Comparison of ENCODE assay signal across 29 cellular contexts in genomic region chr9:134224130-134224826, GRCh38. TPM values are rescaled to one million over a fixed set of nuclear protein-coding genes. Genes with fewer than 3 reads are reported as not detected.
A peak's percentile ranks its signal among the peaks of the same experiment; 100 is the strongest.
DNase-seq lines count a peak whose midpoint lies in the region; ATAC-seq and TF ChIP-seq lines count a peak whose summit lies in the region.
"Had no signal": no experiment of that assay in that cellular context is flagged by ENCODE, and none has a peak within 500 bp of the region (broad histone marks: within the 10 kb centered on the region; RNA-seq: fewer than 3 reads in every experiment).

No MANE protein-coding gene starts in this region.

- POLR2A ChIA-PET in IMR-90 (lab: Charles Lee; ENCODE audit: unreplicated experiment) (no interaction called here), PC-3 (lab: Charles Lee; ENCODE audit: unreplicated experiment) (no interaction called here)

- H2AK5ac ChIP-seq in IMR-90 (ENCODE audit: low read depth, low read length), result peak overlapping the region; percentile 69

- dilution Hi-C loops in IMR-90 (cut with HindIII; ENCODE audit: low sequenced_read_pairs, unreplicated experiment), result no loop called here

- H3K36me3 Mint-ChIP-seq in type B pancreatic cell, result no peaks in the 10 kb centered on the region
- no peaks in the 10 kb centered on the region for H3K36me3 Mint-ChIP-seq in stimulated activated memory B cell treated with anti-CD40 and anti-IgM and Interleukin-4, amounts not matched to agents 10 μg/mL and 1 μg/mL and 100 μg/mL, for 72 hours
- H3K36me3 Mint-ChIP-seq: CD4-positive, CD25-positive, alpha-beta regulatory T cell; neural progenitor cell; stimulated activated naive B cell treated with anti-CD40 and anti-IgM and Interleukin-4, amounts not matched to agents 10 μg/mL and 1 μg/mL and 100 μg/mL, for 72 hours had no signal

- H4K20me1 ChIP-seq in IMR-90 (ENCODE audit: insufficient read depth, low read length) (no peaks in the 10 kb centered on the region), PC-3 (ENCODE audit: low read length) (no peaks in the 10 kb centered on the region)

- H3K9me3 Mint-ChIP-seq in type B pancreatic cell, result no peaks in the 10 kb centered on the region
- no peaks in the 10 kb centered on the region for H3K9me3 Mint-ChIP-seq in stimulated activated memory B cell treated with anti-CD40 and anti-IgM and Interleukin-4, amounts not matched to agents 10 μg/mL and 1 μg/mL and 100 μg/mL, for 72 hours
- H3K9me3 Mint-ChIP-seq: activated CD4-positive, alpha-beta memory T cell treated with anti-CD3 and anti-CD28 coated beads, Interleukin-2, amount 10 ng/mL, durations not matched to agents 7 days and 5 days; CD4-positive, CD25-positive, alpha-beta regulatory T cell; neural progenitor cell; stimulated activated naive B cell treated with anti-CD40 and anti-IgM and Interleukin-4, amounts not matched to agents 10 μg/mL and 1 μg/mL and 100 μg/mL, for 72 hours; T-helper 1 cell treated with Interleukin-12 subunit alpha and Interleukin-12 subunit beta and Interleukin-4 antibody, amounts not matched to agents 30 μg/mL and 1 μg/mL, for 36 hours had no signal

- no peak overlapping the region for H3K56ac ChIP-seq in IMR-90 (ENCODE audit: extremely low read depth, insufficient read depth, low read length)

- no peak overlapping the region for H3K27ac ChIP-seq in IMR-90 (ENCODE audit: insufficient read depth, low read length)
- no peak overlapping the region for H3K27ac ChIP-seq in PC-3 (ENCODE audit: low read length)
- H3K27ac ChIP-seq: KMS-11, neural progenitor cell had no signal

- 100% methylated on average over 4 of the region's 15 CpGs; no CpG with 5 or more reads in 1 of the 2 experiments for WGBS in IMR-90 (ENCODE audit: extremely low coverage in 2 of 2, insufficient read length in 1 of 2), 2 experiments
- WGBS in lower leg skin, 2 donors, result 88 to 93% methylated on average over 15 of the region's 15 CpGs

- H4K5ac ChIP-seq in IMR-90 (ENCODE audit: low read depth, low read length), result no peak overlapping the region

- H3K36me3 ChIP-seq in IMR-90 (ENCODE audit: control insufficient read depth, insufficient read depth, low read length) (no peaks in the 10 kb centered on the region), mucosa of descending colon (ENCODE audit: low read depth) (no peaks in the 10 kb centered on the region), PC-3 (ENCODE audit: low read depth, low read length) (no peaks in the 10 kb centered on the region)
- H3K36me3 ChIP-seq: neural progenitor cell had no signal

- H3K4me3 ChIP-seq in IMR-90 (ENCODE audit: insufficient read depth, low read depth, low read length) (no peak overlapping the region), fibroblast of villous mesenchyme (ENCODE audit: low read depth, low read length) (no peak overlapping the region), mucosa of descending colon (no peak overlapping the region), PC-3 (ENCODE audit: low read length) (no peak overlapping the region), lower leg skin (ENCODE audit: low read depth, poor library complexity, severe bottlenecking) (no peak overlapping the region)
- H3K4me3 ChIP-seq: neural progenitor cell had no signal

- no peak overlapping the region for H3K27ac Mint-ChIP-seq in type B pancreatic cell
- no peak overlapping the region for H3K27ac Mint-ChIP-seq in stimulated activated memory B cell treated with anti-CD40 and anti-IgM and Interleukin-4, amounts not matched to agents 10 μg/mL and 1 μg/mL and 100 μg/mL, for 72 hours
- H3K27ac Mint-ChIP-seq: activated CD4-positive, alpha-beta memory T cell treated with anti-CD3 and anti-CD28 coated beads, Interleukin-2, amount 10 ng/mL, durations not matched to agents 7 days and 5 days; CD4-positive, CD25-positive, alpha-beta regulatory T cell; neural progenitor cell; stimulated activated naive B cell treated with anti-CD40 and anti-IgM and Interleukin-4, amounts not matched to agents 10 μg/mL and 1 μg/mL and 100 μg/mL, for 72 hours; T-helper 1 cell treated with Interleukin-12 subunit alpha and Interleukin-12 subunit beta and Interleukin-4 antibody, amounts not matched to agents 30 μg/mL and 1 μg/mL, for 36 hours had no signal

- no peak for TF ChIP-seq RAD21 in IMR-90 (IDR thresholded peaks at IDR 0.05; ENCODE audit: low read length)

- TF ChIP-seq CTCF in IMR-90 (conservative IDR thresholded peaks at IDR 0.05; ENCODE audit: low read depth, low read length), result no peak
- no peak for TF ChIP-seq CTCF in fibroblast of villous mesenchyme (IDR thresholded peaks at IDR 0.05; ENCODE audit: insufficient read depth, low read depth, low read length)
- TF ChIP-seq CTCF in mucosa of descending colon (IDR thresholded peaks at IDR 0.05), result no peak
- no peak for TF ChIP-seq CTCF in type B pancreatic cell (conservative IDR thresholded peaks at IDR 0.05)
- no peak for TF ChIP-seq CTCF in PC-3 (conservative IDR thresholded peaks at IDR 0.05; ENCODE audit: low read depth, low read length)
- TF ChIP-seq CTCF in lower leg skin (IDR thresholded peaks at IDR 0.05), result no peak

- no peak overlapping the region for H2AFZ ChIP-seq in IMR-90 (replicated peaks; ENCODE audit: low read length, poor library complexity)
- no peak overlapping the region for H2AFZ ChIP-seq in PC-3 (ENCODE audit: low read length)
- H2AFZ ChIP-seq: neural progenitor cell had no signal

- intact Hi-C loops in IMR-90 (cut with micrococcal nuclease) (no loop called here), mucosa of descending colon (cut with DNase I, micrococcal nuclease) (no loop called here), PC-3 (cut with micrococcal nuclease) (no loop called here), lower leg skin (cut with DNase I; ENCODE audit: low total_unique reads) (no loop called here)

- H2AK9ac ChIP-seq in IMR-90 (replicated peaks; ENCODE audit: low read depth, low read length, poor library complexity), result peak overlapping the region; percentile 35

- DNase-seq in IMR-90 (no peak), fibroblast of villous mesenchyme (ENCODE audit: low read depth) (peak; percentile 59), mucosa of descending colon (peak in 1 of 3 donors; percentile 35), type B pancreatic cell (ENCODE audit: extremely low spot score, unreplicated experiment) (no peak), PC-3 (no peak), lower leg skin (ENCODE audit: low spot score in 2 of 2) (no peak)
- DNase-seq: activated CD4-positive, alpha-beta memory T cell treated with anti-CD3 and anti-CD28 coated beads, Interleukin-2, amount 10 ng/mL, durations not matched to agents 7 days and 5 days; activated CD4-positive, alpha-beta T cell treated with anti-CD3 and anti-CD28 coated beads for 1 hour; activated CD8-positive, alpha-beta memory T cell treated with anti-CD3 and anti-CD28 coated beads, Interleukin-2, amount 50 U/mL, for 4 hours; activated naive CD4-positive, alpha-beta T cell; Calu3; CD4-positive, CD25-positive, alpha-beta regulatory T cell; central memory CD4-positive, alpha-beta T cell; foreskin fibroblast; MM.1S; NCI-H1417; NCI-H2029; NCI-H526; SK-N-SH; stimulated activated naive B cell treated with anti-CD40 and anti-IgM and Interleukin-4, amounts not matched to agents 10 μg/mL and 1 μg/mL and 100 μg/mL, for 72 hours; substantia nigra had no signal

- H3K14ac ChIP-seq in IMR-90 (replicated peaks; ENCODE audit: low read depth, low read length), result peak overlapping the region; percentile 50; the same call in 1 of the 2 replicates

- H3K79me1 ChIP-seq in IMR-90 (ENCODE audit: low read depth in 1 of 2, low read length in 2 of 2), result no peaks in the 10 kb centered on the region

- peaks cover 14% of the 10 kb centered on the region for H3K27me3 Mint-ChIP-seq in type B pancreatic cell
- peaks cover 46% of the 10 kb centered on the region for H3K27me3 Mint-ChIP-seq in stimulated activated memory B cell treated with anti-CD40 and anti-IgM and Interleukin-4, amounts not matched to agents 10 μg/mL and 1 μg/mL and 100 μg/mL, for 72 hours
- H3K27me3 Mint-ChIP-seq: activated CD4-positive, alpha-beta memory T cell treated with anti-CD3 and anti-CD28 coated beads, Interleukin-2, amount 10 ng/mL, durations not matched to agents 7 days and 5 days; CD4-positive, CD25-positive, alpha-beta regulatory T cell had no signal

- no peaks in the 10 kb centered on the region for H3F3A ChIP-seq in PC-3 (ENCODE audit: low read length, unreplicated experiment)

- no peak overlapping the region; the same call in 1 of the 2 replicates for H3K23ac ChIP-seq in IMR-90 (ENCODE audit: low read depth, low read length)

- H3K4me1 ChIP-seq in IMR-90 (ENCODE audit: control insufficient read depth, insufficient read depth, low read length) (peaks cover 33% of the 10 kb centered on the region), mucosa of descending colon (ENCODE audit: low read depth) (peaks cover 14% of the 10 kb centered on the region), PC-3 (ENCODE audit: insufficient read depth, low read length) (no peaks in the 10 kb centered on the region)
- H3K4me1 ChIP-seq: neural progenitor cell had no signal

- ATAC-seq in IMR-90 (ENCODE audit: low read depth) (no peak), mucosa of descending colon (peak; percentile 37), GM18867 (IDR thresholded peaks at IDR 0.05; ENCODE audit: unreplicated experiment) (no peak), PC-3 (no peak)
- ATAC-seq in stimulated activated memory B cell treated with anti-CD40 and anti-IgM and Interleukin-4, amounts not matched to agents 10 μg/mL and 1 μg/mL and 100 μg/mL, for 72 hours, result no peak
- ATAC-seq: stimulated activated naive B cell treated with anti-CD40 and anti-IgM and Interleukin-4, amounts not matched to agents 10 μg/mL and 1 μg/mL and 100 μg/mL, for 72 hours had no signal

- H3K27me3 ChIP-seq in IMR-90 (ENCODE audit: control insufficient read depth, insufficient read depth, low read length), result no peaks in the 10 kb centered on the region
- H3K27me3 ChIP-seq in PC-3 (ENCODE audit: low read length), result peaks cover 18% of the 10 kb centered on the region; the same call in 1 of the 2 replicates
- H3K27me3 ChIP-seq: neural progenitor cell had no signal

- peaks cover 32% of the 10 kb centered on the region for H3K4me1 Mint-ChIP-seq in type B pancreatic cell (ENCODE audit: unreplicated experiment)
- no peaks in the 10 kb centered on the region for H3K4me1 Mint-ChIP-seq in stimulated activated memory B cell treated with anti-CD40 and anti-IgM and Interleukin-4, amounts not matched to agents 10 μg/mL and 1 μg/mL and 100 μg/mL, for 72 hours
- H3K4me1 Mint-ChIP-seq: activated CD4-positive, alpha-beta memory T cell treated with anti-CD3 and anti-CD28 coated beads, Interleukin-2, amount 10 ng/mL, durations not matched to agents 7 days and 5 days had no signal

- H3K4ac ChIP-seq in IMR-90 (ENCODE audit: low read depth, low read length), result peak overlapping the region; percentile 62

- peak overlapping the region; percentile 14 for H3K4me3 Mint-ChIP-seq in type B pancreatic cell
- no peak overlapping the region for H3K4me3 Mint-ChIP-seq in stimulated activated memory B cell treated with anti-CD40 and anti-IgM and Interleukin-4, amounts not matched to agents 10 μg/mL and 1 μg/mL and 100 μg/mL, for 72 hours
- H3K4me3 Mint-ChIP-seq: activated CD4-positive, alpha-beta memory T cell treated with anti-CD3 and anti-CD28 coated beads, Interleukin-2, amount 10 ng/mL, durations not matched to agents 7 days and 5 days; CD4-positive, CD25-positive, alpha-beta regulatory T cell; neural progenitor cell; stimulated activated naive B cell treated with anti-CD40 and anti-IgM and Interleukin-4, amounts not matched to agents 10 μg/mL and 1 μg/mL and 100 μg/mL, for 72 hours; T-helper 1 cell treated with Interleukin-12 subunit alpha and Interleukin-12 subunit beta and Interleukin-4 antibody, amounts not matched to agents 30 μg/mL and 1 μg/mL, for 36 hours had no signal

- H4K8ac ChIP-seq in IMR-90 (ENCODE audit: low read depth in 2 of 2, low read length in 2 of 2), result no peak overlapping the region; a peak in 2 of 4 replicates

- TF ChIP-seq POLR2A in IMR-90 (IDR thresholded peaks at IDR 0.05; ENCODE audit: low read depth, low read length), result no peak
- no peak for TF ChIP-seq POLR2A in lower leg skin (IDR thresholded peaks at IDR 0.05)

- peak overlapping the region; percentile 66 for H2BK20ac ChIP-seq in IMR-90 (ENCODE audit: low read depth, low read length)

- peak overlapping the region; percentile 98 for H2BK120ac ChIP-seq in IMR-90 (ENCODE audit: low read depth, low read length)

- H3K4me2 ChIP-seq in IMR-90 (ENCODE audit: low read depth, low read length), result no peak overlapping the region
- H3K4me2 ChIP-seq in PC-3 (ENCODE audit: low read length), result no peak overlapping the region
- H3K4me2 ChIP-seq: KMS-11, neural progenitor cell, SK-N-SH had no signal

- no peaks in the 10 kb centered on the region for H3K79me2 ChIP-seq in PC-3 (ENCODE audit: low read length)

- H3K9me3 ChIP-seq in IMR-90 (ENCODE audit: control insufficient read depth, insufficient read depth, low read length) (no peaks in the 10 kb centered on the region), mucosa of descending colon (no peaks in the 10 kb centered on the region), PC-3 (ENCODE audit: low read length) (no peaks in the 10 kb centered on the region)
- H3K9me3 ChIP-seq: SK-N-SH had no signal

- in situ Hi-C loops in IMR-90 (cut with MboI; ENCODE audit: low sequenced_read_pairs), result no loop called here

- CTCF ChIA-PET in IMR-90 (lab: Yijun Ruan, JAX), result no interaction called here
- CTCF ChIA-PET in PC-3 (lab: Charles Lee), result no interaction called here

- peaks cover 12% of the 10 kb centered on the region for H3K9me1 ChIP-seq in IMR-90 (ENCODE audit: insufficient read depth, low read length)

- no peak overlapping the region; the same call in 1 of the 2 replicates for H3K18ac ChIP-seq in IMR-90 (ENCODE audit: low read depth, low read length)

- BruUV-seq in IMR-90 (replicated peaks; lab: Mats Ljungman, UMichigan) (no TSS peak), PC-3 (replicated peaks; lab: Mats Ljungman, UMichigan) (no TSS peak)

- H3K9ac ChIP-seq in IMR-90 (ENCODE audit: low read depth, low read length), result no peak overlapping the region
- no peak overlapping the region for H3K9ac ChIP-seq in PC-3 (ENCODE audit: low read length)
- H3K9ac ChIP-seq: KMS-11, neural progenitor cell, SK-N-SH had no signal

- H2BK15ac ChIP-seq in IMR-90 (ENCODE audit: low read depth, low read length), result 0 out of 3 replicates have a peak overlapping the region, but pooled peaks have one; percentile 41

- H4K91ac ChIP-seq in IMR-90 (ENCODE audit: insufficient read depth, low read depth, low read length), result peak overlapping the region; percentile 66

- peak overlapping the region; percentile 8 for H2BK5ac ChIP-seq in IMR-90 (ENCODE audit: low read depth, low read length, poor library complexity, severe bottlenecking)

- H3K9me2 ChIP-seq in PC-3 (replicated peaks; ENCODE audit: low read length), result no peaks in the 10 kb centered on the region
- H3K9me2 ChIP-seq: SK-N-SH had no signal

RNA-seq across cellular contexts. Expression of gene RNU6ATAC, which starts 59.9 kb away (rescaled TPM):
- total RNA-seq in IMR-90 (2012; rRNA removed), result under 0.01 TPM in 1 of 2 replicates, not detected in the other
- not detected in 2 replicates for polyA plus RNA-seq in IMR-90 (2012; rRNA removed)
- not detected in 2 replicates for polyA plus RNA-seq in IMR-90 (2012; cell fraction: cytosol; rRNA removed)
- not detected in 2 replicates for polyA plus RNA-seq in IMR-90 (2012; cell fraction: nucleus; rRNA removed; ENCODE audit: low replicate concordance)
- not detected in 2 replicates for total RNA-seq in fibroblast of villous mesenchyme
- total RNA-seq in mucosa of descending colon, result 100 to 1,000 TPM in 1 of 3 donors, 10 to 100 TPM in 2; 38.0 to 182 (median 66.9) TPM
- 66.2 and 78.6 TPM in 2 replicates for total RNA-seq in type B pancreatic cell (ENCODE audit: low replicate concordance)
- total RNA-seq in PC-3 (2014; rRNA removed), result not detected in 2 replicates
- total RNA-seq in lower leg skin, result not detected
- total RNA-seq: H4 had no signal
- polyA plus RNA-seq: adipose tissue; CD4-positive, CD25-positive, alpha-beta regulatory T cell; keratinocyte; SK-N-SH had no signal

Comparison
In these comparisons a context has a peak if more than half of its experiments do, and no peak if none do; other contexts are left out.
1. RNA of gene RNU6ATAC, which starts 59.9 kb away (total RNA-seq): 66.2 to 78.6 TPM in type B pancreatic cell and 38.0 to 182 TPM in mucosa of descending colon; under 0.01 TPM in IMR-90, not detected in fibroblast of villous mesenchyme, not detected in PC-3 and not detected in lower leg skin; every median in the first group is over 10 times any median in the second.